Comparison of ENCODE assay signal across 1 cellular context in genomic region chr22:40855960-40856512, GRCh38.
TF ChIP-seq lines count a peak whose summit lies in the region.

No MANE protein-coding gene starts in this region.

TF ChIP-seq in HepG2, 621 proteins besides CTCF, POLR2A, EP300 and RAD21 (continued from another document and continues in another):
- TF ChIP-seq CENPBD1 (CRISPR knock-in tag; IDR thresholded peaks at IDR 0.05; ENCODE audit: borderline replicate concordance, low read depth) (no peak), ZNF605 (CRISPR knock-in tag; IDR thresholded peaks at IDR 0.05) (0 out of 2 replicates have a peak, but pooled peaks have one; percentile 15), ZNF703 (CRISPR knock-in tag; IDR thresholded peaks at IDR 0.05; ENCODE audit: borderline replicate concordance) (no peak), ZSCAN9 (CRISPR knock-in tag; IDR thresholded peaks at IDR 0.05; ENCODE audit: borderline replicate concordance) (no peak), ZBTB4 (CRISPR knock-in tag; IDR thresholded peaks at IDR 0.05; ENCODE audit: borderline replicate concordance) (no peak), ZBTB38 (CRISPR knock-in tag; IDR thresholded peaks at IDR 0.05) (0 out of 2 replicates have a peak, but pooled peaks have one; percentile 27), RNF2 (conservative IDR thresholded peaks at IDR 0.05; ENCODE audit: low read depth) (no peak), HOXA7 (CRISPR knock-in tag; IDR thresholded peaks at IDR 0.05) (no peak), SNAPC4 (CRISPR knock-in tag; IDR thresholded peaks at IDR 0.05) (0 out of 2 replicates have a peak, but pooled peaks have one; percentile 13), HOXD1 (CRISPR knock-in tag; IDR thresholded peaks at IDR 0.05) (no peak), ZNF639 (CRISPR knock-in tag; conservative IDR thresholded peaks at IDR 0.05) (no peak), ZMAT5 (CRISPR knock-in tag; IDR thresholded peaks at IDR 0.05; ENCODE audit: borderline replicate concordance, low read depth) (no peak), DNMT1 (CRISPR knock-in tag; IDR thresholded peaks at IDR 0.05) (no peak), MTERF4 (CRISPR knock-in tag; IDR thresholded peaks at IDR 0.05) (no peak), ZNF24 (IDR thresholded peaks at IDR 0.05) (no peak), POGK (CRISPR knock-in tag; conservative IDR thresholded peaks at IDR 0.05) (peak; percentile 61), MBNL3 (CRISPR knock-in tag; conservative IDR thresholded peaks at IDR 0.05) (no peak), KDM2A (CRISPR knock-in tag; IDR thresholded peaks at IDR 0.05; ENCODE audit: borderline replicate concordance, low read depth) (no peak; the same call in 1 of the 2 replicates), ASH2L (IDR thresholded peaks at IDR 0.05; ENCODE audit: insufficient read length, low read depth, low read length) (peak; percentile 69), ZNF205 (CRISPR knock-in tag; IDR thresholded peaks at IDR 0.05) (no peak), PATZ1 (CRISPR knock-in tag; IDR thresholded peaks at IDR 0.05) (peak; percentile 88), IRF2 (CRISPR knock-in tag; IDR thresholded peaks at IDR 0.05) (no peak), ZFP91 (CRISPR knock-in tag; IDR thresholded peaks at IDR 0.05; ENCODE audit: borderline replicate concordance) (no peak; the same call in 1 of the 2 replicates), ZC3H13 (CRISPR knock-in tag; IDR thresholded peaks at IDR 0.05) (no peak; the same call in 1 of the 2 replicates), CBX1 (IDR thresholded peaks at IDR 0.05; ENCODE audit: low read depth) (no peak), ZNF160 (CRISPR knock-in tag; IDR thresholded peaks at IDR 0.05) (0 out of 2 replicates have a peak, but pooled peaks have one; percentile 1), HES4 (CRISPR knock-in tag; IDR thresholded peaks at IDR 0.05; ENCODE audit: borderline replicate concordance) (no peak), ISL2 (CRISPR knock-in tag; IDR thresholded peaks at IDR 0.05) (no peak)
